ENCODE assay signal across 19 cellular contexts in the genomic region with DNA sequence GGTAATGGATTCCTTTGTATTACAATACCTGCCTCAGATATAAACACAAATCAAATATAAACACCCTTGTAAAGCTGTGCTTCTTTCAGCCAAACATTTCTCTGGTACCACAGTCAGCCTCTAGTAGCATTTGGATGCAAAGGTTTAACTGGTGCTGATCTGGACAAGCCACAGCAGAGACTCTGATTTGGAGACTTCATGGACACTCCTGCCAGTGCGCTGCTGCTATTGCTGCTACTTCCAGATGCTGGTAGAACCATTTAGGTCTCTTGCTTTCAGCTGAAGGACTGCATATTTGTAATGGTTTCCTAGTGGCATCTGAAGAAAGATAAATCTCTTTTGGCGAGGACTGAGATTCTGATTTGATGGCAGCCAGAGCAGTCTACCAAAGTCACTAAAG. TPM values are rescaled to one million over a fixed set of nuclear protein-coding genes. Genes with fewer than 3 reads are reported as not detected.
DNase-seq lines count a peak whose midpoint lies in the region; ATAC-seq and TF ChIP-seq lines count a peak whose summit lies in the region.
"Had no signal": no experiment of that assay in that cellular context is flagged by ENCODE, and none has a peak within 500 bp of the region (broad histone marks: within the 10 kb centered on the region; RNA-seq: fewer than 3 reads in every experiment).

No MANE protein-coding gene starts in this region.

- no peak for DNase-seq in natural killer cell
- DNase-seq in natural killer cell treated with Interleukin-12 subunit alpha and Interleukin-12 subunit beta and Interleukin-15 and Interleukin-18, amount 100 ng/mL, for 72 hours (ENCODE audit: low spot score) = no peak
- no peak for DNase-seq in activated CD4-positive, alpha-beta memory T cell treated with anti-CD3 and anti-CD28 coated beads for 36 hours
- peak; percentile 74 for DNase-seq in islet precursor cell
- no peak for DNase-seq in posterior cingulate gyrus
- no peak for DNase-seq in SKM-1 treated with dmso at 0.1 percent for 144 hours (lab: John Stamatoyannopoulos, UW; ENCODE audit: unreplicated experiment)
- no peak for DNase-seq in ACHN
- DNase-seq: activated CD4-positive, alpha-beta T cell treated with anti-CD3 and anti-CD28 coated beads, Interleukin-2, amount 50 U/mL, for 1 hour; activated effector memory CD4-positive, alpha-beta T cell treated with anti-CD3 and anti-CD28 coated beads, Interleukin-2, amount 50 U/mL, for 16 hours; BE2C; caudate nucleus; GOT3; PC-9; psoas muscle; stimulated activated CD4-positive, alpha-beta T cell treated with anti-CD3 and anti-CD28 coated beads, Interleukin-2, amount 100 ng/mL, for 24 hours; T-helper 1 cell had no signal

- peaks cover 61 to 75% of the 10 kb centered on the region in 2 donors for H3K4me1 Mint-ChIP-seq in natural killer cell
- peaks cover 55 to 57% of the 10 kb centered on the region in 2 donors for H3K4me1 Mint-ChIP-seq in natural killer cell treated with Interleukin-12 subunit alpha and Interleukin-12 subunit beta and Interleukin-15 and Interleukin-18, amount 100 ng/mL, for 72 hours (ENCODE audit: low read depth in 2 of 2)
- peaks cover 65% of the 10 kb centered on the region for H3K4me1 Mint-ChIP-seq in activated CD4-positive, alpha-beta memory T cell treated with anti-CD3 and anti-CD28 coated beads for 36 hours (ENCODE audit: low read depth)

- H3K36me3 Mint-ChIP-seq in natural killer cell = peaks cover 7% of the 10 kb centered on the region
- H3K36me3 Mint-ChIP-seq in natural killer cell treated with Interleukin-12 subunit alpha and Interleukin-12 subunit beta and Interleukin-15 and Interleukin-18, amount 100 ng/mL, for 72 hours = peaks cover 33% of the 10 kb centered on the region
- H3K36me3 Mint-ChIP-seq in activated CD4-positive, alpha-beta memory T cell treated with anti-CD3 and anti-CD28 coated beads for 36 hours = peaks cover 26% of the 10 kb centered on the region

- CTCF ChIA-PET in activated CD4-positive, alpha-beta memory T cell treated with anti-CD3 and anti-CD28 coated beads for 36 hours (lab: Charles Lee) = interaction anchor here (1.2 to 1.6 kb wide), 2 partner anchors 37 to 115 kb away, joined by 3 to 5 read pairs; partner anchors contain the start of gene NCK1

- peak in 1 of 3 donors; percentile 38 for ATAC-seq in natural killer cell
- no peak for ATAC-seq in natural killer cell treated with Interleukin-12 subunit alpha and Interleukin-12 subunit beta and Interleukin-15 and Interleukin-18, amount 100 ng/mL, for 72 hours
- ATAC-seq in HG03469 (IDR thresholded peaks at IDR 0.05; ENCODE audit: unreplicated experiment) = no peak
- ATAC-seq: psoas muscle had no signal

- intact Hi-C loops in natural killer cell (cut with micrococcal nuclease) (no loop called here), posterior cingulate gyrus (cut with DNase I) (no loop called here)
- intact Hi-C loops in activated CD4-positive, alpha-beta memory T cell treated with anti-CD3 and anti-CD28 coated beads for 36 hours (cut with micrococcal nuclease) = loop anchor here (1.0 to 2.0 kb wide), 2 partner anchors 14 to 22 kb away; no protein-coding TSS in a partner anchor

- H3K9me3 Mint-ChIP-seq in natural killer cell = peaks cover 0 to 8% of the 10 kb centered on the region in 2 donors
- H3K9me3 Mint-ChIP-seq in natural killer cell treated with Interleukin-12 subunit alpha and Interleukin-12 subunit beta and Interleukin-15 and Interleukin-18, amount 100 ng/mL, for 72 hours = no peaks in the 10 kb centered on the region
- H3K9me3 Mint-ChIP-seq in activated CD4-positive, alpha-beta memory T cell treated with anti-CD3 and anti-CD28 coated beads for 36 hours = peaks cover 19% of the 10 kb centered on the region

- in situ Hi-C loops in ACHN (cut with HindIII; ENCODE audit: low pct_ligation_motif_present, low pct_unique_long_range_greater_than_20kb, low sequenced_read_pairs) = no loop called here

- TF ChIP-seq CTCF in natural killer cell (IDR thresholded peaks at IDR 0.05) = no peak

- H3K27ac Mint-ChIP-seq in natural killer cell = peak overlapping the region; percentile 59 to 83
- H3K27ac Mint-ChIP-seq in natural killer cell treated with Interleukin-12 subunit alpha and Interleukin-12 subunit beta and Interleukin-15 and Interleukin-18, amount 100 ng/mL, for 72 hours = peak overlapping the region in 1 of 2 donors; percentile 39
- H3K27ac Mint-ChIP-seq in activated CD4-positive, alpha-beta memory T cell treated with anti-CD3 and anti-CD28 coated beads for 36 hours = peak overlapping the region; percentile 35

- POLR2A ChIA-PET in activated CD4-positive, alpha-beta memory T cell treated with anti-CD3 and anti-CD28 coated beads for 36 hours (lab: Charles Lee) = interaction anchor here (0.6 to 1.4 kb wide), 2 partner anchors 146 to 278 kb away, joined by 4 to 5 read pairs; partner anchors contain the start of gene STAG1

- no peak overlapping the region for H3K4me3 Mint-ChIP-seq in natural killer cell
- H3K4me3 Mint-ChIP-seq in natural killer cell treated with Interleukin-12 subunit alpha and Interleukin-12 subunit beta and Interleukin-15 and Interleukin-18, amount 100 ng/mL, for 72 hours = no peak overlapping the region
- no peak overlapping the region for H3K4me3 Mint-ChIP-seq in activated CD4-positive, alpha-beta memory T cell treated with anti-CD3 and anti-CD28 coated beads for 36 hours
- H3K4me3 Mint-ChIP-seq: mesothelial cell of epicardium had no signal

- no peaks in the 10 kb centered on the region for H3K27me3 Mint-ChIP-seq in natural killer cell (ENCODE audit: low read depth in 2 of 2)
- no peaks in the 10 kb centered on the region for H3K27me3 Mint-ChIP-seq in natural killer cell treated with Interleukin-12 subunit alpha and Interleukin-12 subunit beta and Interleukin-15 and Interleukin-18, amount 100 ng/mL, for 72 hours
- H3K27me3 Mint-ChIP-seq in activated CD4-positive, alpha-beta memory T cell treated with anti-CD3 and anti-CD28 coated beads for 36 hours = no peaks in the 10 kb centered on the region

RNA-seq across cellular contexts. Expression of gene NCK1, which starts 36.9 kb away (rescaled TPM):
- total RNA-seq in natural killer cell = 10 to 100 TPM; 61.2 to 77.9 (median 69.5) TPM
- 10 to 100 TPM; 41.2 to 63.6 TPM for total RNA-seq in natural killer cell treated with Interleukin-12 subunit alpha and Interleukin-12 subunit beta and Interleukin-15 and Interleukin-18, amount 100 ng/mL, for 72 hours
- total RNA-seq in activated CD4-positive, alpha-beta memory T cell treated with anti-CD3 and anti-CD28 coated beads for 36 hours = 10 to 100 TPM; 32.3 to 38.0 TPM

RNA-seq across cellular contexts. Expression of gene IL20RB, which starts 58.8 kb away (rescaled TPM):
- 1 to 10 TPM; 1.9 to 3.6 (median 2.8) TPM for total RNA-seq in natural killer cell
- 1 to 10 TPM; 3.4 to 8.7 TPM for total RNA-seq in natural killer cell treated with Interleukin-12 subunit alpha and Interleukin-12 subunit beta and Interleukin-15 and Interleukin-18, amount 100 ng/mL, for 72 hours
- under 1 TPM; 0.80 to 0.97 TPM for total RNA-seq in activated CD4-positive, alpha-beta memory T cell treated with anti-CD3 and anti-CD28 coated beads for 36 hours
- total RNA-seq: epithelial cell of proximal tubule had no signal
